ENCODE assay signal across 8 cellular contexts in genomic region chr15:76337047-76337738, GRCh38. TPM values are rescaled to one million over a fixed set of nuclear protein-coding genes. Genes with fewer than 3 reads are reported as not detected.
DNase-seq lines count a peak whose midpoint lies in the region; ATAC-seq lines count a peak whose summit lies in the region.

No MANE protein-coding gene starts in this region.

- peak overlapping the region; percentile 68 to 78 for H3K9ac ChIP-seq in stomach smooth muscle (ENCODE audit: low read length in 2 of 2)

- H3K36me3 ChIP-seq in SJCRH30 = peaks cover 11% of the 10 kb centered on the region
- no peaks in the 10 kb centered on the region for H3K36me3 ChIP-seq in stomach smooth muscle (ENCODE audit: control insufficient read depth in 2 of 2, insufficient read depth in 2 of 2, low read length in 2 of 2)

- H3K4me3 Mint-ChIP-seq in activated naive CD4-positive, alpha-beta T cell treated with anti-CD3 and anti-CD28 coated beads, Interleukin-2, amount 10 ng/mL, durations not matched to agents 7 days and 5 days = peak overlapping the region; percentile 77

- H3K27me3 Mint-ChIP-seq in activated naive CD4-positive, alpha-beta T cell treated with anti-CD3 and anti-CD28 coated beads, Interleukin-2, amount 10 ng/mL, durations not matched to agents 7 days and 5 days = peaks cover 99% of the 10 kb centered on the region

- peaks cover 69% of the 10 kb centered on the region for H3K4me1 Mint-ChIP-seq in activated naive CD4-positive, alpha-beta T cell treated with anti-CD3 and anti-CD28 coated beads, Interleukin-2, amount 10 ng/mL, durations not matched to agents 7 days and 5 days

- peaks cover 6% of the 10 kb centered on the region for H3K36me3 Mint-ChIP-seq in activated naive CD4-positive, alpha-beta T cell treated with anti-CD3 and anti-CD28 coated beads, Interleukin-2, amount 10 ng/mL, durations not matched to agents 7 days and 5 days

- H3K9me3 Mint-ChIP-seq in activated naive CD4-positive, alpha-beta T cell treated with anti-CD3 and anti-CD28 coated beads, Interleukin-2, amount 10 ng/mL, durations not matched to agents 7 days and 5 days = no peaks in the 10 kb centered on the region

- CTCF ChIA-PET in activated naive CD4-positive, alpha-beta T cell treated with anti-CD3 and anti-CD28 coated beads, Interleukin-2, amount 10 ng/mL, durations not matched to agents 7 days and 5 days (lab: Charles Lee) = no interaction called here

- H3K27me3 ChIP-seq in SJCRH30 (no peaks in the 10 kb centered on the region), stomach smooth muscle (ENCODE audit: control insufficient read depth in 1 of 2, insufficient read depth in 2 of 2, low read length in 2 of 2) (peaks cover 0 to 9% of the 10 kb centered on the region in 2 donors)

- peak overlapping the region; percentile 74 for H3K4me3 ChIP-seq in SJCRH30
- H3K4me3 ChIP-seq in stomach smooth muscle (ENCODE audit: low read length in 2 of 2) = peak overlapping the region; percentile 86 to 93

- ATAC-seq in GM18517 (IDR thresholded peaks at IDR 0.05; ENCODE audit: unreplicated experiment) = no peak
- ATAC-seq in GM19452 (IDR thresholded peaks at IDR 0.05; ENCODE audit: unreplicated experiment) = no peak

- H3K27ac ChIP-seq in SJCRH30 = no peak overlapping the region
- H3K27ac ChIP-seq in stomach smooth muscle (ENCODE audit: low read length) = peak overlapping the region; percentile 93

- peak overlapping the region; percentile 65 for H3K27ac Mint-ChIP-seq in activated naive CD4-positive, alpha-beta T cell treated with anti-CD3 and anti-CD28 coated beads, Interleukin-2, amount 10 ng/mL, durations not matched to agents 7 days and 5 days

- H3K4me1 ChIP-seq in SJCRH30 = 0 out of 2 replicates have a peak, but pooled peaks cover 3% of the 10 kb centered on the region
- peaks cover 47% of the 10 kb centered on the region for H3K4me1 ChIP-seq in stomach smooth muscle (ENCODE audit: control insufficient read depth, insufficient read depth, low read length)

- DNase-seq in activated naive CD4-positive, alpha-beta T cell treated with anti-CD3 and anti-CD28 coated beads, Interleukin-2, amount 10 ng/mL, durations not matched to agents 7 days and 5 days = peak; percentile 38
- no peak for DNase-seq in activated naive CD4-positive, alpha-beta T cell treated with anti-CD3 and anti-CD28 coated beads, Interleukin-2, amount 50 U/mL, for 16 hours
- DNase-seq in SJCRH30 = peak; percentile 53 to 68
- DNase-seq in glomerular visceral epithelial cell (ENCODE audit: extremely low spot score) = peak; percentile 44
- DNase-seq in GDM1 (lab: John Stamatoyannopoulos, UW) = no peak

- peaks cover 3% of the 10 kb centered on the region; the same call in 1 of the 2 replicates for H3K9me3 ChIP-seq in SJCRH30 (replicated peaks)
- H3K9me3 ChIP-seq in stomach smooth muscle (ENCODE audit: control insufficient read depth in 2 of 2, low read length in 2 of 2) = no peaks in the 10 kb centered on the region

RNA-seq across cellular contexts. Expression of gene ISL2, which starts 0.6 kb away (rescaled TPM):
- total RNA-seq in SJCRH30 (2014; rRNA removed; shearing (Covaris generic)) = 3.0 and 4.3 TPM in 2 replicates

RNA-seq across cellular contexts. Expression of gene ETFA, which starts 25.9 kb away (rescaled TPM):
- total RNA-seq in SJCRH30 (2014; rRNA removed; shearing (Covaris generic)) = 139 TPM in 2 replicates

Comparison
In these comparisons a context has a peak if more than half of its experiments do, and no peak if none do; other contexts are left out.
1. DNase-seq: peak in activated naive CD4-positive, alpha-beta T cell treated with anti-CD3 and anti-CD28 coated beads, Interleukin-2, amount 10 ng/mL, durations not matched to agents 7 days and 5 days (single experiment), SJCRH30 (2 of 2) and glomerular visceral epithelial cell (single experiment); none in activated naive CD4-positive, alpha-beta T cell treated with anti-CD3 and anti-CD28 coated beads, Interleukin-2, amount 50 U/mL, for 16 hours (single experiment) and GDM1 (single experiment).